In genomic region chr15:40743921-40744809, GRCh38 we compare ENCODE assay signal across 1 cellular context.
TF ChIP-seq lines count a peak whose summit lies in the region.

No MANE protein-coding gene starts in this region.

TF ChIP-seq in HepG2, 621 proteins besides CTCF, POLR2A, EP300 and RAD21:
- peak in 1 of 2 experiments; percentile 49; a peak in 2 of 4 replicates for TF ChIP-seq MAFK (conservative IDR thresholded peaks at IDR 0.05 in 1 of 2, IDR thresholded peaks at IDR 0.05 in 1 of 2; ENCODE audit: low read length in 2 of 2)
- peak; percentile 35; the same call in 1 of the 2 replicates for TF ChIP-seq BHLHE40 (IDR thresholded peaks at IDR 0.05; ENCODE audit: low read length)
- no peak for TF ChIP-seq POLR2AphosphoS5 (IDR thresholded peaks at IDR 0.05; ENCODE audit: low read depth, low read length)
- TF ChIP-seq ZNF225 (CRISPR knock-in tag; IDR thresholded peaks at IDR 0.05), result no peak
- TF ChIP-seq PCBP2 (optimal IDR thresholded peaks at IDR 0.05; ENCODE audit: low read depth, low read length, poor library complexity, severe bottlenecking), result no peak
- no peak for TF ChIP-seq HNRNPH1 (optimal IDR thresholded peaks at IDR 0.05; ENCODE audit: low read depth, low read length)
- TF ChIP-seq HDAC2 (CRISPR knock-in tag; IDR thresholded peaks at IDR 0.05), result no peak
- 0 out of 2 replicates have a peak, but pooled peaks have one; percentile 17 for TF ChIP-seq MAFF (IDR thresholded peaks at IDR 0.05; ENCODE audit: low read depth, low read length)
- peak; percentile 30; the same call in 1 of the 2 replicates for TF ChIP-seq CEBPB (IDR thresholded peaks at IDR 0.05; ENCODE audit: borderline replicate concordance, low read depth, low read length)
